ENCODE assay signal across 21 cellular contexts in the genomic region with DNA sequence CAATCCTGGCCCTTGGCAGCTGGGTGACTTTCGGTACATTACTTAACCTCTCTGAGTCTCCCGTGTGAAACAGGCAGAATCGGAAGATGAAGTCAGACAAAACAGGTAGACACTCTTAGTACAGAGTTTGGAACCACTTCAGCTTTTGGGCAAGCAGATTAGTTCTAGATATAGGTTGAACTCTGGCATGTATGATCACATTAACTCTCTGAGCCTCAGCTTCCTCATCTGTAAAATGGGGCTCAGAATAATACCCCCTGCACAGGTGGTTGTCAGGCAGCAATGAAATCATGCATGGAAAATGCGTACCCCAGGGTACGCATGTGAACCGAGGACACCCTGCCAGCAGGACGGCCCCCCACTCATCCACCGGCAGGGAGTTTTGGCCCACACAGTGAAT.
"Had no signal": no experiment of that assay in that cellular context is flagged by ENCODE, and none has a peak within 500 bp of the region (broad histone marks: within the 10 kb centered on the region; RNA-seq: fewer than 3 reads in every experiment).

No MANE protein-coding gene starts in this region.

- H3K9me3 ChIP-seq: upper lobe of left lung had no signal

- DNase-seq: activated B cell treated with CpG ODN at 0.5 μM for 24 hours; activated CD4-positive, alpha-beta T cell treated with anti-CD3 and anti-CD28 coated beads for 48 hours; activated CD8-positive, alpha-beta T cell treated with anti-CD3 and anti-CD28 coated beads for 36 hours; activated naive CD4-positive, alpha-beta T cell treated with Interleukin-2 at 50 U/mL for 16 hours; activated naive CD8-positive, alpha-beta T cell treated with anti-CD3 and anti-CD28 coated beads, Interleukin-2, amount 10 ng/mL, durations not matched to agents 7 days and 5 days; activated T-cell treated with anti-CD3 and anti-CD28 coated beads, Interleukin-2, amount 50 U/mL, for 1 hour; caudate nucleus; endodermal cell; immature natural killer cell; kidney glomerular epithelial cell; mesenchymal stem cell; occipital lobe; SHP77 treated with DMSO at 0.1 percent for 48 hours; stimulated activated CD4-positive, alpha-beta T cell treated with anti-CD3 and anti-CD28 coated beads, Interleukin-12 subunit alpha, Interleukin-12 subunit beta, amount 100 ng/mL, for 4 hours; stimulated activated CD4-positive, alpha-beta T cell treated with anti-CD3 and anti-CD28 coated beads, Interleukin-1b, Interleukin-23, amount 100 ng/mL, for 48 hours; stimulated activated naive CD4-positive, alpha-beta T cell treated with Interleukin-2 at 50 U/mL for 16 hours; T-helper 1 cell; T-helper 9 cell had no signal

- H3K27me3 ChIP-seq: upper lobe of left lung had no signal

- H3K4me1 ChIP-seq: upper lobe of left lung had no signal

- H3K4me3 ChIP-seq: upper lobe of left lung had no signal

- ATAC-seq: activated CD8-positive, alpha-beta T cell treated with anti-CD3 and anti-CD28 coated beads for 36 hours; SK-N-SH treated with all-trans-retinoic acid at 6 μM for 48 hours had no signal

- H3K36me3 ChIP-seq: upper lobe of left lung had no signal

- H3K27ac ChIP-seq: epithelial cell of prostate had no signal
